Comparison of ENCODE assay signal across 23 cellular contexts in the genomic region with DNA sequence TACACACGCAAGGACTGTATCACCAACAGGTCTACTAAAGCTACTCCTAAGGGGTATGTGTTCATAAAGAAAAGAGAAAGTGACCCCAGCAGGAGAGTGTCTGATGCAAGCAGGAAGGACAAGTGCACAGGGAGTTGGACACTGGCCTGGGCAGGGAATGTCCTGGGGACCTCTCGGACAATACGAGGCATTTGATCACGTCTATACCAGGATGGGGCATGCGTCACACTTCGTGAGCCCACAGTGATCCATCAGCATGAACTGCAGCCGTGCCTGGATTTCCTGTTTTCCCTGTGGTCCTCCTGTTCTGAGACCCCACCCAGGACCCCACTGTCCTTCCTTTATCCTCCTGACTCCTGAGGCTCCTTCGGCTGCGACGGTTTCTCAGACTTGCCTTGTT.
DNase-seq lines count a peak whose midpoint lies in the region; ATAC-seq, FAIRE-seq and TF ChIP-seq lines count a peak whose summit lies in the region.
"Had no signal": no experiment of that assay in that cellular context is flagged by ENCODE, and none has a peak within 500 bp of the region (broad histone marks: within the 10 kb centered on the region; RNA-seq: fewer than 3 reads in every experiment).

No MANE protein-coding gene starts in this region.

- H3K9me3 Mint-ChIP-seq in stimulated activated naive CD8-positive, alpha-beta T cell treated with anti-CD3 and anti-CD28 coated beads, Interleukin-15, amount 100 ng/mL, for 72 hours, result no peaks in the 10 kb centered on the region

- intact Hi-C loops in upper lobe of right lung (cut with DNase I), result no loop called here

- 90% methylated on average over 10 of the region's 10 CpGs; no CpG with 5 or more reads in 1 of the 2 experiments for WGBS in H1 (ENCODE audit: extremely low coverage in 1 of 2, insufficient coverage in 1 of 2, insufficient read length in 1 of 2, insufficient replicate concordance in 2 of 2, low coverage in 1 of 2, low lambda C conversion rate in 2 of 2, missing lambda C conversion rate in 1 of 2), 2 experiments

- CTCF ChIA-PET in H1 (lab: Charles Lee; ENCODE audit: partially characterized antibody), result no interaction called here

- H3K27ac Mint-ChIP-seq in stimulated activated naive CD8-positive, alpha-beta T cell treated with anti-CD3 and anti-CD28 coated beads, Interleukin-15, amount 100 ng/mL, for 72 hours, result no peak overlapping the region

- H2BK120ac ChIP-seq in H1 (replicated peaks; ENCODE audit: low read depth, low read length), result no peak overlapping the region

- H3K4me3 ChIP-seq in H1 (ENCODE audit: extremely low read depth in 1 of 4, insufficient read depth in 2 of 4, low read depth in 3 of 4, low read length in 4 of 4) (no peak overlapping the region), muscle layer of colon (ENCODE audit: low read depth in 1 of 2, low read length in 2 of 2) (no peak overlapping the region), upper lobe of right lung (no peak overlapping the region)
- H3K4me3 ChIP-seq: Peyer's patch, prostate gland, suprapubic skin had no signal

- H3K27ac ChIP-seq in H1 (ENCODE audit: low read depth, low read length) (no peak overlapping the region), muscle layer of colon (ENCODE audit: low read depth, low read length) (peak overlapping the region; percentile 19), upper lobe of right lung (no peak overlapping the region)
- H3K27ac ChIP-seq: HL-60, KMS-11, Peyer's patch, prostate gland, suprapubic skin had no signal

- H2AK5ac ChIP-seq in H1 (ENCODE audit: low read depth, low read length), result peak overlapping the region; percentile 66; the same call in 1 of the 2 replicates

- no peak for ATAC-seq in stimulated activated naive CD8-positive, alpha-beta T cell treated with anti-CD3 and anti-CD28 coated beads, Interleukin-15, amount 100 ng/mL, for 72 hours
- no peak for ATAC-seq in stimulated activated naive CD8-positive, alpha-beta T cell treated with anti-CD3 and anti-CD28 coated beads, Interleukin-15, Interleukin-2, amounts not matched to agents 100 U/mL and 50 U/mL, for 24 hours
- ATAC-seq in upper lobe of right lung (no peak), HG02938 (IDR thresholded peaks at IDR 0.05; ENCODE audit: unreplicated experiment) (no peak)
- ATAC-seq: activated CD4-positive, CD25-positive, alpha-beta regulatory T cell treated with anti-CD3 and anti-CD28 coated beads, Interleukin-2, amount 50 U/mL, for 24 hours had no signal

- no peak overlapping the region for H2BK15ac ChIP-seq in H1 (ENCODE audit: low read length)

- H3K56ac ChIP-seq in H1 (replicated peaks; ENCODE audit: insufficient read length, low read depth, low read length), result no peak overlapping the region

- no peak overlapping the region for H2AFZ ChIP-seq in H1 (ENCODE audit: low read length)

- H3K4me3 Mint-ChIP-seq in stimulated activated naive CD8-positive, alpha-beta T cell treated with anti-CD3 and anti-CD28 coated beads, Interleukin-15, amount 100 ng/mL, for 72 hours, result peak overlapping the region; percentile 41 to 77

- H3K27me3 ChIP-seq in H1 (replicated peaks in 1 of 4; ENCODE audit: control insufficient read depth in 3 of 4, extremely low read depth in 1 of 4, insufficient read depth in 3 of 4, low read length in 3 of 4), result no peaks in the 10 kb centered on the region
- H3K27me3 ChIP-seq in muscle layer of colon (ENCODE audit: control insufficient read depth in 1 of 2, insufficient read depth in 2 of 2, low read length in 2 of 2), result no peaks in the 10 kb centered on the region
- H3K27me3 ChIP-seq in upper lobe of right lung, result no peaks in the 10 kb centered on the region
- H3K27me3 ChIP-seq: Peyer's patch, suprapubic skin had no signal

- TF ChIP-seq CTCF in H1 (IDR thresholded peaks at IDR 0.05; ENCODE audit: control extremely low read depth in 1 of 3, insufficient read depth in 1 of 3, low read depth in 1 of 3, low read length in 3 of 3) (no peak), upper lobe of right lung (IDR thresholded peaks at IDR 0.05) (no peak)

- H3K27me3 Mint-ChIP-seq in stimulated activated naive CD8-positive, alpha-beta T cell treated with anti-CD3 and anti-CD28 coated beads, Interleukin-15, amount 100 ng/mL, for 72 hours, result peaks cover 8% of the 10 kb centered on the region

- no peak overlapping the region for H4K91ac ChIP-seq in H1 (replicated peaks; ENCODE audit: insufficient read length, low read length)

- H3K23me2 ChIP-seq in H1 (ENCODE audit: low read depth, low read length), result 0 out of 2 replicates have a peak, but pooled peaks cover 3% of the 10 kb centered on the region

- no peaks in the 10 kb centered on the region for H3K36me3 ChIP-seq in H1 (ENCODE audit: control insufficient read depth in 2 of 4, insufficient read depth in 4 of 4, low read length in 3 of 4)
- H3K36me3 ChIP-seq in muscle layer of colon (ENCODE audit: insufficient read depth, low read length), result no peaks in the 10 kb centered on the region
- H3K36me3 ChIP-seq in upper lobe of right lung, result no peaks in the 10 kb centered on the region
- H3K36me3 ChIP-seq: Peyer's patch, prostate gland, suprapubic skin had no signal

- no peak overlapping the region for H3K4me2 ChIP-seq in H1 (ENCODE audit: insufficient read depth in 1 of 2, low read depth in 2 of 2, low read length in 2 of 2)
- H3K4me2 ChIP-seq: KMS-11 had no signal

- no peak overlapping the region for H3K23ac ChIP-seq in H1 (ENCODE audit: insufficient read length)

- TF ChIP-seq POLR2A in H1 (IDR thresholded peaks at IDR 0.05; ENCODE audit: control extremely low read depth in 1 of 2, low read depth in 2 of 2, low read length in 2 of 2), result no peak

- peaks cover 21% of the 10 kb centered on the region for H3K79me1 ChIP-seq in H1 (ENCODE audit: low read depth, low read length)

- H3K4me1 ChIP-seq in H1 (replicated peaks in 1 of 4; ENCODE audit: control insufficient read depth in 3 of 4, insufficient read depth in 4 of 4, low read length in 3 of 4) (peaks cover 6 to 23% (median 17%) of the 10 kb centered on the region in 4 experiments), muscle layer of colon (ENCODE audit: insufficient read depth, low read length) (peaks cover 84% of the 10 kb centered on the region), upper lobe of right lung (peaks cover 34% of the 10 kb centered on the region)
- H3K4me1 ChIP-seq: prostate gland had no signal

- TF ChIP-seq EP300 in H1 (IDR thresholded peaks at IDR 0.05; ENCODE audit: borderline replicate concordance in 1 of 2, low read depth in 2 of 2, low read length in 2 of 2), result no peak

- H3K9ac ChIP-seq in H1 (replicated peaks in 1 of 4; ENCODE audit: extremely low read depth in 1 of 4, low read depth in 3 of 4, low read length in 3 of 4) (no peak overlapping the region), muscle layer of colon (ENCODE audit: low read length) (no peak overlapping the region)
- H3K9ac ChIP-seq: KMS-11 had no signal

- H3K9me3 ChIP-seq in H1 (ENCODE audit: insufficient read depth in 2 of 2, low read depth in 1 of 2, low read length in 1 of 2), result no peaks in the 10 kb centered on the region
- H3K9me3 ChIP-seq in muscle layer of colon (ENCODE audit: low read length), result no peaks in the 10 kb centered on the region
- H3K9me3 ChIP-seq in upper lobe of right lung, result no peaks in the 10 kb centered on the region
- H3K9me3 ChIP-seq: Peyer's patch, prostate gland, suprapubic skin had no signal

- no peak overlapping the region; the same call in 1 of the 2 replicates for H2BK12ac ChIP-seq in H1 (ENCODE audit: low read depth, low read length)

- H4K8ac ChIP-seq in H1 (ENCODE audit: extremely low read depth, insufficient read depth, low read length), result no peak overlapping the region

- no peak overlapping the region for H3K14ac ChIP-seq in H1 (ENCODE audit: insufficient read length)

- peaks cover 2 to 10% of the 10 kb centered on the region in 2 experiments for H4K20me1 ChIP-seq in H1 (replicated peaks in 1 of 2; ENCODE audit: control insufficient read depth in 1 of 2, insufficient read depth in 2 of 2, low read length in 2 of 2)

- H3K4me1 Mint-ChIP-seq in stimulated activated naive CD8-positive, alpha-beta T cell treated with anti-CD3 and anti-CD28 coated beads, Interleukin-15, amount 100 ng/mL, for 72 hours, result no peaks in the 10 kb centered on the region

- no peak overlapping the region for H3K4ac ChIP-seq in H1 (replicated peaks; ENCODE audit: insufficient read length, low read depth, low read length)

- no peak for DNase-seq in stimulated activated naive CD8-positive, alpha-beta T cell treated with anti-CD3 and anti-CD28 coated beads, Interleukin-15, amount 100 ng/mL, for 72 hours
- DNase-seq in stimulated activated naive CD8-positive, alpha-beta T cell treated with anti-CD3 and anti-CD28 coated beads, Interleukin-15, Interleukin-2, amounts not matched to agents 100 U/mL and 50 U/mL, for 24 hours, result no peak
- DNase-seq in H1 (ENCODE audit: low read depth in 1 of 2, low spot score in 2 of 2) (no peak), upper lobe of right lung (peak; percentile 19), inferior parietal cortex (ENCODE audit: extremely low spot score) (no peak), A172 (ENCODE audit: low spot score) (no peak)
- DNase-seq: activated T-cell treated with anti-CD3 and anti-CD28 coated beads for 4 hours, anterior cingulate cortex, DMS153, islet precursor cell, NCI-H1092, NCI-H2171, Peyer's patch had no signal

- no peak for FAIRE-seq in H1 (lab: Jason Lieb, UNC)
- FAIRE-seq: colon, GM18507, GM19239 had no signal

- H4K5ac ChIP-seq in H1 (ENCODE audit: insufficient read length, low read depth, low read length), result no peak overlapping the region

- no peak for TF ChIP-seq RAD21 in H1 (IDR thresholded peaks at IDR 0.05 in 1 of 2, conservative IDR thresholded peaks at IDR 0.05 in 1 of 2; ENCODE audit: low read depth in 2 of 2, low read length in 2 of 2)

- H2BK20ac ChIP-seq in H1 (ENCODE audit: low read length), result no peak overlapping the region

- no peak overlapping the region for H3K18ac ChIP-seq in H1 (ENCODE audit: extremely low read depth, low read length)

- H3K79me2 ChIP-seq in H1 (ENCODE audit: control insufficient read depth in 1 of 2, insufficient read depth in 2 of 2, low read length in 2 of 2), result peaks cover 3 to 75% of the 10 kb centered on the region in 2 experiments; a peak in 3 of 4 replicates

- H2BK5ac ChIP-seq in H1 (ENCODE audit: low read depth, low read length), result no peak overlapping the region

- POLR2A ChIA-PET in H1 (lab: Charles Lee; ENCODE audit: partially characterized antibody), result interaction anchor here (1.2 kb wide), 1 partner anchor 116 kb away, joined by 3 read pairs; no protein-coding TSS in a partner anchor

TF ChIP-seq in H1, 55 proteins besides CTCF, POLR2A, EP300 and RAD21 (continues in another document):
- TF ChIP-seq, protein P1, sequence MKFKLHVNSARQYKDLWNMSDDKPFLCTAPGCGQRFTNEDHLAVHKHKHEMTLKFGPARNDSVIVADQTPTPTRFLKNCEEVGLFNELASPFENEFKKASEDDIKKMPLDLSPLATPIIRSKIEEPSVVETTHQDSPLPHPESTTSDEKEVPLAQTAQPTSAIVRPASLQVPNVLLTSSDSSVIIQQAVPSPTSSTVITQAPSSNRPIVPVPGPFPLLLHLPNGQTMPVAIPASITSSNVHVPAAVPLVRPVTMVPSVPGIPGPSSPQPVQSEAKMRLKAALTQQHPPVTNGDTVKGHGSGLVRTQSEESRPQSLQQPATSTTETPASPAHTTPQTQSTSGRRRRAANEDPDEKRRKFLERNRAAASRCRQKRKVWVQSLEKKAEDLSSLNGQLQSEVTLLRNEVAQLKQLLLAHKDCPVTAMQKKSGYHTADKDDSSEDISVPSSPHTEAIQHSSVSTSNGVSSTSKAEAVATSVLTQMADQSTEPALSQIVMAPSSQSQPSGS (IDR thresholded peaks at IDR 0.05; ENCODE audit: low read length), result no peak
